In genomic region chr5:90709323-90710148, GRCh38 we compare ENCODE assay signal across 7 cellular contexts.
A peak's percentile ranks its signal among the peaks of the same experiment; 100 is the strongest.
DNase-seq lines count a peak whose midpoint lies in the region; ATAC-seq lines count a peak whose summit lies in the region.

No MANE protein-coding gene starts in this region.

- in situ Hi-C loops in G401 (cut with HindIII; ENCODE audit: low sequenced_read_pairs) = no loop called here

- DNase-seq in G401 (ENCODE audit: low spot score) (peak; percentile 54), HuH-7 (ENCODE audit: low spot score) (peak; percentile 52), SW 1271 (lab: John Stamatoyannopoulos, UW) (peak; percentile 26 to 68), germinal center (ENCODE audit: low spot score) (peak; percentile 8), renal cortical epithelial cell (ENCODE audit: low read depth) (peak; percentile 48)

- peak; percentile 80 for ATAC-seq in GM21367 (IDR thresholded peaks at IDR 0.05; ENCODE audit: unreplicated experiment)
- ATAC-seq in activated CD4-positive, CD25-positive, alpha-beta regulatory T cell treated with anti-CD3 and anti-CD28 coated beads, Interleukin-2, amount 50 U/mL, for 24 hours = no peak
